ENCODE assay signal across 21 cellular contexts in the genomic region with DNA sequence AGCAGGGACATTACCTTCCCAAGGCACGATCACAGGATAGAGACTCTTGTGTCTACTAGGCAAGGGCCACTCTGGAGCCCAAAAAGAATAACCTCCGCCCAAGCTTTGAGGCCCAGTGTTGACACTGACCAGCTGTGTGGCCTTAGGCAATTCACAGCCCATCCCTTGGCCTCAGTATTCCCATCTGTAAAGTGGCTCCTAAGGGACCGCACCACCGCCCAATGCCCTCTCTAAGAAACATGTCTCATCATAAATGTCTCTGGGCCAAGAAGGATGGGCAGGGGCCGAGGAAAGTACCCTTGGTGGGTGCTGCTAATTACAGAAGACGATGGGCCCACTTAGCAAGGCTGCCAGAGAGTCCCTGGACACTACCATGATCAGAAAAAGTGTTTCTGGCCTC. TPM values are rescaled to one million over a fixed set of nuclear protein-coding genes. Genes with fewer than 3 reads are reported as not detected.
DNase-seq lines count a peak whose midpoint lies in the region; ATAC-seq and TF ChIP-seq lines count a peak whose summit lies in the region.
"Had no signal": no experiment of that assay in that cellular context is flagged by ENCODE, and none has a peak within 500 bp of the region (broad histone marks: within the 10 kb centered on the region; RNA-seq: fewer than 3 reads in every experiment).

No MANE protein-coding gene starts in this region.

- H3K36me3 ChIP-seq in hepatocyte (replicated peaks; ENCODE audit: insufficient read depth, low read depth), result no peaks in the 10 kb centered on the region
- H3K36me3 ChIP-seq: ascending aorta, neutrophil, right atrium auricular region, tibial nerve had no signal

- H3K27ac Mint-ChIP-seq in T-helper 17 cell, result peak overlapping the region; percentile 34
- peak overlapping the region in 2 of 3 experiments; percentile 27 to 45 for H3K27ac Mint-ChIP-seq in nephron
- no peak overlapping the region for H3K27ac Mint-ChIP-seq in type B pancreatic cell
- H3K27ac Mint-ChIP-seq: activated B cell treated with CpG ODN at 0.5 μM for 24 hours; activated CD8-positive, alpha-beta T cell treated with anti-CD3 and anti-CD28 coated beads, Interleukin-2, amount 10 ng/mL, durations not matched to agents 7 days and 5 days; activated naive CD4-positive, alpha-beta T cell treated with anti-CD3 and anti-CD28 coated beads for 36 hours; activated T-cell treated with anti-CD3 and anti-CD28 coated beads, Interleukin-2, amount 50 U/mL, for 24 hours; stimulated activated naive B cell treated with anti-CD40 and anti-IgM and Interleukin-4, amounts not matched to agents 10 μg/mL and 1 μg/mL and 100 μg/mL, for 72 hours had no signal

- peaks cover 18% of the 10 kb centered on the region for H3K79me2 ChIP-seq in hepatocyte

- WGBS in hepatocyte (ENCODE audit: low lambda C conversion rate, missing lambda C conversion rate), result 91% methylated on average over 6 of the region's 6 CpGs

- no peaks in the 10 kb centered on the region for H3K9me3 Mint-ChIP-seq in nephron
- no peaks in the 10 kb centered on the region for H3K9me3 Mint-ChIP-seq in type B pancreatic cell
- no peaks in the 10 kb centered on the region for H3K9me3 Mint-ChIP-seq in activated T-cell treated with anti-CD3 and anti-CD28 coated beads, Interleukin-2, amount 50 U/mL, for 4 hours
- H3K9me3 Mint-ChIP-seq: activated B cell treated with CpG ODN at 0.5 μM for 24 hours; activated naive CD4-positive, alpha-beta T cell treated with anti-CD3 and anti-CD28 coated beads for 36 hours; activated T-cell treated with anti-CD3 and anti-CD28 coated beads, Interleukin-2, amount 50 U/mL, for 24 hours; stimulated activated naive B cell treated with anti-CD40 and anti-IgM and Interleukin-4, amounts not matched to agents 10 μg/mL and 1 μg/mL and 100 μg/mL, for 72 hours had no signal

- H3K4me3 ChIP-seq in hepatocyte, result no peak overlapping the region
- H3K4me3 ChIP-seq: ascending aorta, right atrium auricular region, tibial nerve had no signal

- H3K27me3 Mint-ChIP-seq in T-helper 17 cell (no peaks in the 10 kb centered on the region), nephron (ENCODE audit: low read depth) (peaks cover 13% of the 10 kb centered on the region), type B pancreatic cell (peaks cover 10% of the 10 kb centered on the region)
- H3K27me3 Mint-ChIP-seq in activated T-cell treated with anti-CD3 and anti-CD28 coated beads, Interleukin-2, amount 50 U/mL, for 4 hours (ENCODE audit: low read depth), result no peaks in the 10 kb centered on the region

- DNase-seq in T-helper 17 cell, result no peak
- DNase-seq in hepatocyte (ENCODE audit: low spot score), result no peak
- no peak for DNase-seq in type B pancreatic cell (ENCODE audit: extremely low spot score, unreplicated experiment)
- DNase-seq in GM10266 (ENCODE audit: extremely low spot score), result no peak
- DNase-seq in activated T-cell treated with anti-CD3 and anti-CD28 coated beads, Interleukin-2, amount 50 U/mL, for 4 hours, result no peak
- no peak for DNase-seq in left lobe of liver (ENCODE audit: low spot score)
- DNase-seq: activated B cell treated with CpG ODN at 0.5 μM for 24 hours; activated CD8-positive, alpha-beta T cell treated with anti-CD3 and anti-CD28 coated beads, Interleukin-2, amount 10 ng/mL, durations not matched to agents 7 days and 5 days; activated naive CD4-positive, alpha-beta T cell treated with anti-CD3 and anti-CD28 coated beads for 36 hours; activated T-cell treated with anti-CD3 and anti-CD28 coated beads, Interleukin-2, amount 50 U/mL, for 24 hours; effector memory CD4-positive, alpha-beta T cell; midbrain; NCI-H774; SIG-M5; stimulated activated naive B cell treated with anti-CD40 and anti-IgM and Interleukin-4, amounts not matched to agents 10 μg/mL and 1 μg/mL and 100 μg/mL, for 72 hours; T-helper 1 cell had no signal

- peak overlapping the region; percentile 74 for H3K4me2 ChIP-seq in hepatocyte

- H3K4me1 ChIP-seq in hepatocyte (ENCODE audit: insufficient read depth), result peaks cover 36% of the 10 kb centered on the region

- no peak overlapping the region for H3K4me3 Mint-ChIP-seq in T-helper 17 cell
- H3K4me3 Mint-ChIP-seq in nephron, result peak overlapping the region in 2 of 3 experiments; percentile 44 to 52
- peak overlapping the region; percentile 78 for H3K4me3 Mint-ChIP-seq in type B pancreatic cell
- no peak overlapping the region for H3K4me3 Mint-ChIP-seq in activated T-cell treated with anti-CD3 and anti-CD28 coated beads, Interleukin-2, amount 50 U/mL, for 4 hours
- H3K4me3 Mint-ChIP-seq: activated B cell treated with CpG ODN at 0.5 μM for 24 hours; activated CD8-positive, alpha-beta T cell treated with anti-CD3 and anti-CD28 coated beads, Interleukin-2, amount 10 ng/mL, durations not matched to agents 7 days and 5 days; activated naive CD4-positive, alpha-beta T cell treated with anti-CD3 and anti-CD28 coated beads for 36 hours; activated T-cell treated with anti-CD3 and anti-CD28 coated beads, Interleukin-2, amount 50 U/mL, for 24 hours; stimulated activated naive B cell treated with anti-CD40 and anti-IgM and Interleukin-4, amounts not matched to agents 10 μg/mL and 1 μg/mL and 100 μg/mL, for 72 hours had no signal

- TF ChIP-seq CTCF in hepatocyte (IDR thresholded peaks at IDR 0.05; ENCODE audit: poor library complexity) (no peak), nephron (IDR thresholded peaks at IDR 0.05; ENCODE audit: unreplicated experiment in 3 of 3) (no peak), type B pancreatic cell (conservative IDR thresholded peaks at IDR 0.05) (no peak), GM10266 (IDR thresholded peaks at IDR 0.05; ENCODE audit: control insufficient read depth, insufficient read depth, low read depth, missing control alignments) (no peak)

- ATAC-seq in T-helper 17 cell (no peak), left lobe of liver (no peak)
- no peak for ATAC-seq in activated T-cell treated with anti-CD3 and anti-CD28 coated beads, Interleukin-2, amount 50 U/mL, for 4 hours
- ATAC-seq: activated CD8-positive, alpha-beta T cell treated with anti-CD3 and anti-CD28 coated beads, Interleukin-2, amount 10 ng/mL, durations not matched to agents 7 days and 5 days; stimulated activated naive B cell treated with anti-CD40 and anti-IgM and Interleukin-4, amounts not matched to agents 10 μg/mL and 1 μg/mL and 100 μg/mL, for 72 hours had no signal

- H3K27ac ChIP-seq in hepatocyte, result no peak overlapping the region
- H3K27ac ChIP-seq: ascending aorta, neutrophil, right atrium auricular region, tibial nerve had no signal

- H3K4me1 Mint-ChIP-seq in T-helper 17 cell (peaks cover 11% of the 10 kb centered on the region), nephron (peaks cover 22% of the 10 kb centered on the region), type B pancreatic cell (ENCODE audit: unreplicated experiment) (peaks cover 37% of the 10 kb centered on the region)
- H3K4me1 Mint-ChIP-seq in activated T-cell treated with anti-CD3 and anti-CD28 coated beads, Interleukin-2, amount 50 U/mL, for 4 hours (ENCODE audit: low read depth), result peaks cover 14% of the 10 kb centered on the region

- H3K9me2 ChIP-seq in hepatocyte (replicated peaks; ENCODE audit: insufficient read depth), result no peaks in the 10 kb centered on the region

- H3K9me3 ChIP-seq in T-helper 17 cell (ENCODE audit: control insufficient read depth, low read length, poor library complexity, severe bottlenecking) (no peaks in the 10 kb centered on the region), hepatocyte (ENCODE audit: low read depth) (no peaks in the 10 kb centered on the region)
- H3K9me3 ChIP-seq: ascending aorta, neutrophil, right atrium auricular region, tibial nerve had no signal

- H4K20me1 ChIP-seq in hepatocyte (ENCODE audit: insufficient read depth, poor library complexity, severe bottlenecking), result no peaks in the 10 kb centered on the region

- no peaks in the 10 kb centered on the region for H3K27me3 ChIP-seq in hepatocyte
- H3K27me3 ChIP-seq: ascending aorta, right atrium auricular region, tibial nerve had no signal

- H3K36me3 Mint-ChIP-seq in T-helper 17 cell (ENCODE audit: low read depth) (no peaks in the 10 kb centered on the region), nephron (ENCODE audit: low read depth) (no peaks in the 10 kb centered on the region), type B pancreatic cell (no peaks in the 10 kb centered on the region)
- no peaks in the 10 kb centered on the region for H3K36me3 Mint-ChIP-seq in activated T-cell treated with anti-CD3 and anti-CD28 coated beads, Interleukin-2, amount 50 U/mL, for 4 hours (ENCODE audit: insufficient read depth)
- H3K36me3 Mint-ChIP-seq: stimulated activated naive B cell treated with anti-CD40 and anti-IgM and Interleukin-4, amounts not matched to agents 10 μg/mL and 1 μg/mL and 100 μg/mL, for 72 hours had no signal

- peak overlapping the region; percentile 31 for H2AFZ ChIP-seq in hepatocyte

RNA-seq across cellular contexts. Expression of a gene that starts 0.6 kb away (rescaled TPM):
- total RNA-seq in T-helper 17 cell, result 1 to 10 TPM; 9.1 to 9.3 TPM
- total RNA-seq in hepatocyte, result 15.9 and 21.0 TPM in 2 replicates
- polyA plus RNA-seq in hepatocyte, result 24.7 and 24.8 TPM in 2 replicates
- total RNA-seq in type B pancreatic cell (ENCODE audit: low replicate concordance), result 20.2 and 29.5 TPM in 2 replicates
- total RNA-seq in activated T-cell treated with anti-CD3 and anti-CD28 coated beads, Interleukin-2, amount 50 U/mL, for 4 hours, result 10 to 100 TPM; 10.6 to 16.6 (median 11.1) TPM
- total RNA-seq in left lobe of liver, result 1.9 TPM

RNA-seq across cellular contexts. Expression of a gene that starts 25.2 kb away (rescaled TPM):
- 1 to 10 TPM; 4.3 to 6.9 TPM for total RNA-seq in T-helper 17 cell
- 5.4 and 6.6 TPM in 2 replicates for total RNA-seq in hepatocyte
- 2.9 and 6.6 TPM in 2 replicates for polyA plus RNA-seq in hepatocyte
- 11.1 and 12.9 TPM in 2 replicates for total RNA-seq in type B pancreatic cell (ENCODE audit: low replicate concordance)
- 1 to 10 TPM; 5.0 to 7.1 (median 6.5) TPM for total RNA-seq in activated T-cell treated with anti-CD3 and anti-CD28 coated beads, Interleukin-2, amount 50 U/mL, for 4 hours
- 4.7 TPM for total RNA-seq in left lobe of liver
- total RNA-seq: ascending aorta had no signal

RNA-seq across cellular contexts. Expression of a gene that starts 56.0 kb away (rescaled TPM):
- not detected for total RNA-seq in T-helper 17 cell
- 26.7 and 27.3 TPM in 2 replicates for total RNA-seq in hepatocyte
- 20.0 and 20.4 TPM in 2 replicates for polyA plus RNA-seq in hepatocyte
- total RNA-seq in type B pancreatic cell (ENCODE audit: low replicate concordance), result 40.3 and 77.9 TPM in 2 replicates
- total RNA-seq in activated T-cell treated with anti-CD3 and anti-CD28 coated beads, Interleukin-2, amount 50 U/mL, for 4 hours, result under 1 TPM; 0.29 to 0.35 (median 0.33) TPM
- 6.5 TPM for total RNA-seq in left lobe of liver
- total RNA-seq: activated B cell treated with CpG ODN at 0.5 μM for 24 hours; activated CD8-positive, alpha-beta T cell treated with anti-CD3 and anti-CD28 coated beads, Interleukin-2, amount 10 ng/mL, durations not matched to agents 7 days and 5 days had no signal

Comparison
In these comparisons a context has a peak if more than half of its experiments do, and no peak if none do; other contexts are left out.
1. H3K4me3 Mint-ChIP-seq: peak in nephron (2 of 3) and type B pancreatic cell (single experiment); none in T-helper 17 cell (single experiment) and activated T-cell treated with anti-CD3 and anti-CD28 coated beads, Interleukin-2, amount 50 U/mL, for 4 hours (single experiment).